In genomic region chr17:68290268-68290954, GRCh38 we compare ENCODE assay signal across 8 cellular contexts. TPM values are rescaled to one million over a fixed set of nuclear protein-coding genes. Genes with fewer than 3 reads are reported as not detected.
DNase-seq lines count a peak whose midpoint lies in the region; ATAC-seq and TF ChIP-seq lines count a peak whose summit lies in the region.

No MANE protein-coding gene starts in this region.

- no peak for TF ChIP-seq POLR2A in adrenal gland (IDR thresholded peaks at IDR 0.05)

- H3K27ac ChIP-seq in SK-N-MC (no peak overlapping the region), adrenal gland (peak overlapping the region in 3 of 5 donors; percentile 49 to 88 (median 57))

- H3K27me3 ChIP-seq in adrenal gland, result no peaks in the 10 kb centered on the region

- intact Hi-C loops in adrenal gland (cut with DNase I), result loop anchor here in 1 of 2 donors (10.0 kb wide), 1 partner anchor 94 kb away; no protein-coding TSS in a partner anchor

- H3K9ac ChIP-seq in SK-N-MC (ENCODE audit: insufficient read length), result peak overlapping the region; percentile 84

- H3K9me3 ChIP-seq in SK-N-MC (ENCODE audit: low read depth, low read length), result no peaks in the 10 kb centered on the region
- H3K9me3 ChIP-seq in adrenal gland (replicated peaks in 1 of 3), result no peaks in the 10 kb centered on the region

- ATAC-seq in HG03460 (IDR thresholded peaks at IDR 0.05; ENCODE audit: unreplicated experiment), result no peak

- H3K4me1 ChIP-seq in adrenal gland (replicated peaks in 1 of 2), result peaks cover 13 to 24% of the 10 kb centered on the region in 2 donors

- TF ChIP-seq CTCF in adrenal gland (IDR thresholded peaks at IDR 0.05), result no peak

- peak; percentile 65 for DNase-seq in DMS 273 (lab: John Stamatoyannopoulos, UW; ENCODE audit: unreplicated experiment)
- DNase-seq in DMS 273 treated with DMSO at 0.1 percent for 48 hours (lab: John Stamatoyannopoulos, UW), result no peak
- no peak for DNase-seq in SK-N-MC (ENCODE audit: low read depth, low spot score)
- peak in 6 of 7 donors; percentile 27 to 59 (median 46) for DNase-seq in adrenal gland
- peak; percentile 57 for DNase-seq in iPS-NIHi7 (ENCODE audit: extremely low spot score)
- DNase-seq in stimulated activated CD4-positive, alpha-beta T cell treated with anti-CD3 and anti-CD28 coated beads, Interleukin-15, amount 100 ng/mL, for 24 hours, result peak; percentile 68
- DNase-seq in RKO (ENCODE audit: low spot score), result no peak

- H3K36me3 ChIP-seq in SK-N-MC (ENCODE audit: insufficient read depth, low read length) (no peaks in the 10 kb centered on the region), adrenal gland (replicated peaks in 1 of 2) (no peaks in the 10 kb centered on the region)

- WGBS in adrenal gland, 4 donors, result 1 to 2% (median 2%) methylated on average over 27 to 50 of the region's 50 CpGs

- peak overlapping the region; percentile 91 for H3K4me3 ChIP-seq in SK-N-MC
- H3K4me3 ChIP-seq in adrenal gland, result peak overlapping the region in 2 of 4 donors; percentile 33 to 83

RNA-seq across cellular contexts. Expression of gene SLC16A6, which starts 0.5 kb away (rescaled TPM):
- total RNA-seq in adrenal gland, result 10 to 100 TPM in 1 of 8 donors, 1 to 10 TPM in 6, under 1 TPM in 1; 0.84 to 83.0 (median 2.5) TPM
- 10 to 100 TPM in 1 of 3 donors, 1 to 10 TPM in 1, under 1 TPM in 1; 0.47 to 59.7 (median 1.1) TPM for polyA plus RNA-seq in adrenal gland

RNA-seq across cellular contexts. Expression of gene ARSG, which starts 0.9 kb away (rescaled TPM):
- total RNA-seq in adrenal gland, result 10 to 100 TPM in 4 of 8 donors, 1 to 10 TPM in 4; 7.3 to 49.6 (median 12.7) TPM
- 10 to 100 TPM in 1 of 3 donors, 1 to 10 TPM in 2; 2.1 to 22.9 (median 3.1) TPM for polyA plus RNA-seq in adrenal gland

RNA-seq across cellular contexts. Expression of gene AMZ2, which starts 42.6 kb away (rescaled TPM):
- 100 to 1,000 TPM in 1 of 8 donors, 10 to 100 TPM in 7; 55.5 to 113 (median 72.6) TPM for total RNA-seq in adrenal gland
- polyA plus RNA-seq in adrenal gland, result 100 to 1,000 TPM in 2 of 3 donors, 10 to 100 TPM in 1; 82.6 to 135 (median 135) TPM

Comparison
In these comparisons a context has a peak if more than half of its experiments do, and no peak if none do; other contexts are left out.
1. DNase-seq: peak in DMS 273 (single experiment), adrenal gland (6 of 7), iPS-NIHi7 (single experiment) and stimulated activated CD4-positive, alpha-beta T cell treated with anti-CD3 and anti-CD28 coated beads, Interleukin-15, amount 100 ng/mL, for 24 hours (single experiment); none in DMS 273 treated with DMSO at 0.1 percent for 48 hours (single experiment), SK-N-MC (single experiment) and RKO (single experiment).